In genomic region chr7:98193474-98194180, GRCh38 we compare ENCODE assay signal across 23 cellular contexts. TPM values are rescaled to one million over a fixed set of nuclear protein-coding genes. Genes with fewer than 3 reads are reported as not detected.
A peak's percentile ranks its signal among the peaks of the same experiment; 100 is the strongest.
DNase-seq lines count a peak whose midpoint lies in the region; ATAC-seq, FAIRE-seq and TF ChIP-seq lines count a peak whose summit lies in the region.
"Had no signal": no experiment of that assay in that cellular context is flagged by ENCODE, and none has a peak within 500 bp of the region (broad histone marks: within the 10 kb centered on the region; RNA-seq: fewer than 3 reads in every experiment).

No MANE protein-coding gene starts in this region.

- peak overlapping the region; percentile 19 for H3K27ac Mint-ChIP-seq in activated naive CD4-positive, alpha-beta T cell treated with anti-CD3 and anti-CD28 coated beads, Interleukin-2, amount 10 ng/mL, durations not matched to agents 7 days and 5 days
- H3K27ac Mint-ChIP-seq in CD8-positive, alpha-beta memory T cell: peak overlapping the region in 1 of 8 donors; percentile 46
- H3K27ac Mint-ChIP-seq: CD8-positive, alpha-beta T cell had no signal

- H2AFZ ChIP-seq in osteoblast (ENCODE audit: low read length): no peak overlapping the region
- H2AFZ ChIP-seq: GM23248 had no signal

- CTCF ChIA-PET in activated naive CD4-positive, alpha-beta T cell treated with anti-CD3 and anti-CD28 coated beads, Interleukin-2, amount 10 ng/mL, durations not matched to agents 7 days and 5 days (lab: Charles Lee): no interaction called here
- CTCF ChIA-PET in CD8-positive, alpha-beta memory T cell (lab: Charles Lee): interaction anchor here (1.0 kb wide), 1 partner anchor 18 kb away, joined by 3 read pairs; the partner anchor contains the start of gene BHLHA15

- H3K4me1 Mint-ChIP-seq in activated naive CD4-positive, alpha-beta T cell treated with anti-CD3 and anti-CD28 coated beads, Interleukin-2, amount 10 ng/mL, durations not matched to agents 7 days and 5 days: peaks cover 15% of the 10 kb centered on the region
- peaks cover 7 to 8% (median 8%) of the 10 kb centered on the region in 3 donors for H3K4me1 Mint-ChIP-seq in CD8-positive, alpha-beta memory T cell

- no peak overlapping the region for H3K4me3 ChIP-seq in kidney (ENCODE audit: low read length in 2 of 2)
- no peak overlapping the region for H3K4me3 ChIP-seq in osteoblast (ENCODE audit: insufficient read depth, low read length)
- no peak overlapping the region for H3K4me3 ChIP-seq in heart left ventricle
- H3K4me3 ChIP-seq in CD8-positive, alpha-beta memory T cell (ENCODE audit: low read length): no peak overlapping the region
- H3K4me3 ChIP-seq: GM12878, GM23248 had no signal

- H3K4me1 ChIP-seq in kidney (ENCODE audit: control insufficient read depth in 1 of 2, insufficient read depth in 1 of 2, low read depth in 1 of 2, low read length in 2 of 2): peaks cover 0 to 7% of the 10 kb centered on the region in 2 donors
- H3K4me1 ChIP-seq in osteoblast (ENCODE audit: insufficient read depth, low read length): peaks cover 13% of the 10 kb centered on the region
- H3K4me1 ChIP-seq in heart left ventricle: no peaks in the 10 kb centered on the region
- H3K4me1 ChIP-seq in CD8-positive, alpha-beta memory T cell (ENCODE audit: insufficient read depth, low read length): no peaks in the 10 kb centered on the region

- no peak for TF ChIP-seq POLR2A in heart left ventricle (IDR thresholded peaks at IDR 0.05)

- no peak for TF ChIP-seq CTCF in kidney (IDR thresholded peaks at IDR 0.05; ENCODE audit: borderline replicate concordance, extremely low read depth, insufficient read depth)
- TF ChIP-seq CTCF in osteoblast (IDR thresholded peaks at IDR 0.05; ENCODE audit: extremely low read depth, low read depth, low read length): no peak
- TF ChIP-seq CTCF in heart left ventricle (IDR thresholded peaks at IDR 0.05): no peak

- H3K27ac ChIP-seq in kidney (ENCODE audit: low read depth in 2 of 2, low read length in 2 of 2) (no peak overlapping the region), osteoblast (ENCODE audit: low read depth, low read length) (no peak overlapping the region), heart left ventricle (no peak overlapping the region)
- no peak overlapping the region for H3K27ac ChIP-seq in CD8-positive, alpha-beta memory T cell (ENCODE audit: low read depth, low read length)
- H3K27ac ChIP-seq: GM23248 had no signal

- ATAC-seq in heart left ventricle: no peak
- no peak for ATAC-seq in sciatic nerve
- ATAC-seq: CD8-positive, alpha-beta T cell; GM12878 had no signal

- H3K9me3 ChIP-seq in kidney (ENCODE audit: control insufficient read depth in 1 of 2, low read length in 2 of 2) (no peaks in the 10 kb centered on the region), osteoblast (ENCODE audit: low read depth, low read length) (no peaks in the 10 kb centered on the region), heart left ventricle (peaks cover 0 to 11% (median 0%) of the 10 kb centered on the region in 12 donors)
- H3K9me3 ChIP-seq in CD8-positive, alpha-beta memory T cell (ENCODE audit: low read length): no peaks in the 10 kb centered on the region

- DNase-seq in activated naive CD4-positive, alpha-beta T cell treated with anti-CD3 and anti-CD28 coated beads, Interleukin-2, amount 10 ng/mL, durations not matched to agents 7 days and 5 days: no peak
- DNase-seq in activated naive CD4-positive, alpha-beta T cell treated with anti-CD3 and anti-CD28 coated beads, Interleukin-2, amount 50 U/mL, for 16 hours: no peak
- peak; percentile 56 for DNase-seq in kidney
- peak; percentile 52 for DNase-seq in osteoblast (ENCODE audit: insufficient read length, low spot score, missing footprints)
- no peak for DNase-seq in heart left ventricle
- no peak for DNase-seq in CD8-positive, alpha-beta memory T cell
- no peak for DNase-seq in sciatic nerve (ENCODE audit: low spot score)
- DNase-seq: C1 segment of cervical spinal cord; CD4-positive, CD25-positive, alpha-beta regulatory T cell; CD8-positive, alpha-beta T cell; DMS 273 treated with DMSO at 0.1 percent for 48 hours; DMS79; EL; GDM1; H7; HCEC 1CT had no signal

- FAIRE-seq in kidney (lab: Jason Lieb, UNC): no peak
- FAIRE-seq: D721Med, GM12878, GM19239, H1 had no signal

- no peak overlapping the region for H3K9ac ChIP-seq in kidney (ENCODE audit: low read length in 2 of 2)
- H3K9ac ChIP-seq: GM23248 had no signal

- intact Hi-C loops in kidney (cut with DNase I): no loop called here
- intact Hi-C loops in heart left ventricle (cut with DNase I): no loop called here
- intact Hi-C loops in sciatic nerve (cut with DNase I): no loop called here

- WGBS in heart left ventricle, 4 donors: 93 to 97% (median 96%) methylated on average over 24 to 37 of the region's 37 CpGs

- no peak overlapping the region for H3K4me3 Mint-ChIP-seq in activated naive CD4-positive, alpha-beta T cell treated with anti-CD3 and anti-CD28 coated beads, Interleukin-2, amount 10 ng/mL, durations not matched to agents 7 days and 5 days
- no peak overlapping the region for H3K4me3 Mint-ChIP-seq in CD8-positive, alpha-beta memory T cell
- H3K4me3 Mint-ChIP-seq: CD4-positive, CD25-positive, alpha-beta regulatory T cell; CD8-positive, alpha-beta T cell had no signal

- POLR2A ChIA-PET in CD8-positive, alpha-beta memory T cell (lab: Charles Lee): no interaction called here

- H3K36me3 ChIP-seq in kidney (ENCODE audit: control insufficient read depth in 1 of 2, insufficient read depth in 2 of 2, low read length in 2 of 2) (peaks cover 9 to 16% of the 10 kb centered on the region in 2 donors), osteoblast (ENCODE audit: insufficient read depth, low read length) (peaks cover 10% of the 10 kb centered on the region), heart left ventricle (peaks cover 0 to 81% (median 73%) of the 10 kb centered on the region in 9 donors)
- peaks cover 26% of the 10 kb centered on the region for H3K36me3 ChIP-seq in CD8-positive, alpha-beta memory T cell (ENCODE audit: insufficient read depth, low read length)

- no peaks in the 10 kb centered on the region for H3K27me3 ChIP-seq in osteoblast (ENCODE audit: insufficient read depth, low read length)
- no peaks in the 10 kb centered on the region for H3K27me3 ChIP-seq in heart left ventricle
- H3K27me3 ChIP-seq in CD8-positive, alpha-beta memory T cell (ENCODE audit: insufficient read depth, low read length, poor library complexity, severe bottlenecking): no peaks in the 10 kb centered on the region

- H3K79me2 ChIP-seq in osteoblast (ENCODE audit: insufficient read depth, low read length): peaks cover 17% of the 10 kb centered on the region

- H3K36me3 Mint-ChIP-seq in activated naive CD4-positive, alpha-beta T cell treated with anti-CD3 and anti-CD28 coated beads, Interleukin-2, amount 10 ng/mL, durations not matched to agents 7 days and 5 days: peaks cover 26% of the 10 kb centered on the region
- H3K36me3 Mint-ChIP-seq in CD8-positive, alpha-beta memory T cell: peaks cover 16 to 82% (median 16%) of the 10 kb centered on the region in 3 donors

- H3K9me3 Mint-ChIP-seq in activated naive CD4-positive, alpha-beta T cell treated with anti-CD3 and anti-CD28 coated beads, Interleukin-2, amount 10 ng/mL, durations not matched to agents 7 days and 5 days: no peaks in the 10 kb centered on the region
- H3K9me3 Mint-ChIP-seq in CD8-positive, alpha-beta memory T cell: no peaks in the 10 kb centered on the region
- H3K9me3 Mint-ChIP-seq: CD8-positive, alpha-beta T cell had no signal

- no peaks in the 10 kb centered on the region for H3K27me3 Mint-ChIP-seq in activated naive CD4-positive, alpha-beta T cell treated with anti-CD3 and anti-CD28 coated beads, Interleukin-2, amount 10 ng/mL, durations not matched to agents 7 days and 5 days
- no peaks in the 10 kb centered on the region for H3K27me3 Mint-ChIP-seq in CD8-positive, alpha-beta memory T cell
- H3K27me3 Mint-ChIP-seq: CD4-positive, CD25-positive, alpha-beta regulatory T cell had no signal

- H3K4me2 ChIP-seq in osteoblast (ENCODE audit: insufficient read depth, low read length): no peak overlapping the region

- no peaks in the 10 kb centered on the region for H4K20me1 ChIP-seq in osteoblast (ENCODE audit: insufficient read depth, low read length)

RNA-seq across cellular contexts. Expression of gene BHLHA15, which starts 17.6 kb away (rescaled TPM):
- 3.1 TPM for total RNA-seq in kidney
- polyA plus RNA-seq in kidney (ENCODE audit: insufficient read depth, low read depth, low replicate concordance): not detected
- total RNA-seq in osteoblast: not detected in 2 replicates
- total RNA-seq in heart left ventricle: 1 to 10 TPM in 1 of 9 donors, under 1 TPM in 1, not detected in 7; 0.61 to 1.3 TPM
- polyA plus RNA-seq in heart left ventricle: under 1 TPM in 1 of 2 donors, not detected in 1; 0.26 TPM
- not detected for total RNA-seq in CD8-positive, alpha-beta memory T cell
- not detected for polyA plus RNA-seq in CD8-positive, alpha-beta memory T cell
- total RNA-seq in sciatic nerve: not detected
- total RNA-seq: A172; CD4-positive, CD25-positive, alpha-beta regulatory T cell; CD8-positive, alpha-beta T cell; GM23248 had no signal
- polyA plus RNA-seq: BJ; CD4-positive, CD25-positive, alpha-beta regulatory T cell; GM23248 had no signal

RNA-seq across cellular contexts. Expression of gene TECPR1, which starts 58.4 kb away (rescaled TPM):
- total RNA-seq in kidney (39.5 TPM), osteoblast (20.3 and 22.4 TPM in 2 replicates), heart left ventricle (10 to 100 TPM; 12.2 to 33.0 (median 22.7) TPM), sciatic nerve (34.9 TPM)
- polyA plus RNA-seq in kidney (ENCODE audit: insufficient read depth, low read depth, low replicate concordance) (5.1 TPM), heart left ventricle (10 to 100 TPM; 10.9 to 23.2 TPM)
- 10 to 100 TPM; 33.7 to 34.2 TPM for total RNA-seq in CD8-positive, alpha-beta memory T cell
- polyA plus RNA-seq in CD8-positive, alpha-beta memory T cell: 22.7 TPM

Comparison
In these comparisons a context has a peak if more than half of its experiments do, and no peak if none do; other contexts are left out.
1. DNase-seq: peak in kidney (single experiment) and osteoblast (single experiment); none in activated naive CD4-positive, alpha-beta T cell treated with anti-CD3 and anti-CD28 coated beads, Interleukin-2, amount 10 ng/mL, durations not matched to agents 7 days and 5 days (single experiment), activated naive CD4-positive, alpha-beta T cell treated with anti-CD3 and anti-CD28 coated beads, Interleukin-2, amount 50 U/mL, for 16 hours (single experiment), heart left ventricle (0 of 5), CD8-positive, alpha-beta memory T cell (0 of 5) and sciatic nerve (single experiment).